ENCODE assay signal across 29 cellular contexts in the genomic region with DNA sequence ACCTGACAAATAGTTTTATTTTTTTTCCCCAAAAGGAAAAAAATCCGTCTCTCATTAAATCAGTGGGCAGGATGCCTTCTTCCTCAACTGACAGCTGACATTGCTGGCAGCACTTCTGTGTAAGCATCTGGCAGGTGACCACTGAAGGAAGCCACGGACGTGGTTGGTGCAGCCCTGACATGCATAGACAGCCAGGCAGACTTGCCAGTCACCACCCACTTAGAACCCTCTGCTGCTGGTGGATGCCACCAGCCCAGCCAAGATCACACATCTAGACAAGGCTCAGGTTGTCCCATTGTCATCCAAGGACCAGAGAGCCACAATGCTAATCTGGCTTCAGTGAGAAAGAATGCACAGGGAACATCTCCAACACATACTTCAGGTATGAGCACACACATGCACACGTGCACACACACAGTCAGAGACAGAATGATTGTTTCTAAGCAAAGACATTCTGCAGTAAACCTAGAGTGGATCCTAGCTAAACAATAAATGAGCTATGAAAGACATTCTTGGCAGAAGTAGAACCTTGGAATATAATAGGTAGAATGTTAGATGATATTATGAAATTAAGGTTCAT.
"Had no signal": no experiment of that assay in that cellular context is flagged by ENCODE, and none has a peak within 500 bp of the region (broad histone marks: within the 10 kb centered on the region; RNA-seq: fewer than 3 reads in every experiment).

No MANE protein-coding gene starts in this region.

- ATAC-seq: activated CD4-positive, CD25-positive, alpha-beta regulatory T cell treated with anti-CD3 and anti-CD28 coated beads, Interleukin-2, amount 50 U/mL, for 24 hours; gastroesophageal sphincter; left colon had no signal

- FAIRE-seq: kidney, TTC549 had no signal

- H3K36me3 Mint-ChIP-seq: activated CD4-positive, alpha-beta memory T cell treated with anti-CD3 and anti-CD28 coated beads for 36 hours; activated naive CD4-positive, alpha-beta T cell treated with anti-CD3 and anti-CD28 coated beads, Interleukin-2, amount 10 ng/mL, durations not matched to agents 7 days and 5 days; activated naive CD8-positive, alpha-beta T cell treated with anti-CD3 and anti-CD28 coated beads, Interleukin-2, amount 10 ng/mL, durations not matched to agents 7 days and 5 days; memory B cell; natural killer cell had no signal

- H3K4me3 ChIP-seq: ascending aorta, gastroesophageal sphincter, sigmoid colon, smooth muscle cell, tibial nerve had no signal

- H3K36me3 ChIP-seq: ascending aorta, brain microvascular endothelial cell, gastroesophageal sphincter, sigmoid colon, tibial nerve, WERI-Rb-1 had no signal

- H3K4me3 Mint-ChIP-seq: activated CD4-positive, alpha-beta memory T cell treated with anti-CD3 and anti-CD28 coated beads for 36 hours; activated CD4-positive, alpha-beta T cell treated with anti-CD3 and anti-CD28 coated beads, Interleukin-2, amount 10 ng/mL, durations not matched to agents 24 days and 14 days; activated naive CD4-positive, alpha-beta T cell treated with anti-CD3 and anti-CD28 coated beads, Interleukin-2, amount 10 ng/mL, durations not matched to agents 7 days and 5 days; activated naive CD8-positive, alpha-beta T cell treated with anti-CD3 and anti-CD28 coated beads, Interleukin-2, amount 10 ng/mL, durations not matched to agents 7 days and 5 days; activated T-helper 1 cell treated with anti-CD3 and anti-CD28 coated beads, Interleukin-12 subunit alpha, Interleukin-12 subunit beta, Interleukin-2, Interleukin-4 antibody, amounts not matched to agents 30 ng/mL and 10 ng/mL and 1 ng/mL, durations not matched to agents 14 hours and 24 hours and 36 hours; central memory CD8-positive, alpha-beta T cell; dendritic cell treated with granulocyte-macrophage colony-stimulating factor and Interleukin-4, amounts not matched to agents 40 ng/mL and 50 ng/mL, for 4 days; memory B cell; natural killer cell had no signal

- DNase-seq: activated CD4-positive, alpha-beta memory T cell treated with anti-CD3 and anti-CD28 coated beads for 36 hours; activated CD4-positive, alpha-beta T cell treated with anti-CD3 and anti-CD28 coated beads, Interleukin-2, amount 10 ng/mL, durations not matched to agents 24 days and 14 days; activated CD8-positive, alpha-beta memory T cell treated with anti-CD3 and anti-CD28 coated beads, Interleukin-2, amount 50 U/mL, for 4 hours; activated gamma-delta T cell; activated naive CD4-positive, alpha-beta T cell treated with anti-CD3 and anti-CD28 coated beads, Interleukin-2, amount 10 ng/mL, durations not matched to agents 7 days and 5 days; activated naive CD8-positive, alpha-beta T cell treated with anti-CD3 and anti-CD28 coated beads, Interleukin-2, amount 10 ng/mL, durations not matched to agents 7 days and 5 days; activated T-cell treated with anti-CD3 and anti-CD28 coated beads, Interleukin-2, amount 50 U/mL, for 1 hour; brain microvascular endothelial cell; head of caudate nucleus; hippocampal formation; kidney; left colon; natural killer cell; sigmoid colon; stimulated activated CD4-positive, alpha-beta T cell treated with anti-CD3 and anti-CD28 coated beads, Interleukin-1b, Interleukin-23, amount 100 ng/mL, for 48 hours; stimulated activated naive CD4-positive, alpha-beta T cell treated with Interleukin-2 at 50 U/mL for 16 hours; T-helper 9 cell; WERI-Rb-1 had no signal

- H3K9me3 Mint-ChIP-seq: activated CD4-positive, alpha-beta memory T cell treated with anti-CD3 and anti-CD28 coated beads for 36 hours; activated CD4-positive, alpha-beta T cell treated with anti-CD3 and anti-CD28 coated beads, Interleukin-2, amount 10 ng/mL, durations not matched to agents 24 days and 14 days; activated naive CD4-positive, alpha-beta T cell treated with anti-CD3 and anti-CD28 coated beads, Interleukin-2, amount 10 ng/mL, durations not matched to agents 7 days and 5 days; activated naive CD8-positive, alpha-beta T cell treated with anti-CD3 and anti-CD28 coated beads, Interleukin-2, amount 10 ng/mL, durations not matched to agents 7 days and 5 days; activated T-helper 1 cell treated with anti-CD3 and anti-CD28 coated beads, Interleukin-12 subunit alpha, Interleukin-12 subunit beta, Interleukin-2, Interleukin-4 antibody, amounts not matched to agents 30 ng/mL and 10 ng/mL and 1 ng/mL, durations not matched to agents 14 hours and 24 hours and 36 hours; central memory CD8-positive, alpha-beta T cell; dendritic cell treated with granulocyte-macrophage colony-stimulating factor and Interleukin-4, amounts not matched to agents 40 ng/mL and 50 ng/mL, for 4 days; memory B cell; natural killer cell had no signal

- H3K27me3 Mint-ChIP-seq: activated CD4-positive, alpha-beta memory T cell treated with anti-CD3 and anti-CD28 coated beads for 36 hours; central memory CD8-positive, alpha-beta T cell had no signal

- H3K9me3 ChIP-seq: ascending aorta, gastroesophageal sphincter, sigmoid colon, tibial nerve had no signal

- H3K4me1 Mint-ChIP-seq: activated naive CD4-positive, alpha-beta T cell treated with anti-CD3 and anti-CD28 coated beads, Interleukin-2, amount 10 ng/mL, durations not matched to agents 7 days and 5 days; central memory CD8-positive, alpha-beta T cell; natural killer cell had no signal

- H3K27me3 ChIP-seq: ascending aorta, brain microvascular endothelial cell, gastroesophageal sphincter, sigmoid colon, tibial nerve had no signal

- H3K27ac ChIP-seq: ascending aorta, brain microvascular endothelial cell, epithelial cell of prostate, gastroesophageal sphincter, sigmoid colon, tibial nerve, WERI-Rb-1 had no signal

- H3K27ac Mint-ChIP-seq: activated CD4-positive, alpha-beta memory T cell treated with anti-CD3 and anti-CD28 coated beads for 36 hours; activated CD4-positive, alpha-beta T cell treated with anti-CD3 and anti-CD28 coated beads, Interleukin-2, amount 10 ng/mL, durations not matched to agents 24 days and 14 days; activated naive CD4-positive, alpha-beta T cell treated with anti-CD3 and anti-CD28 coated beads, Interleukin-2, amount 10 ng/mL, durations not matched to agents 7 days and 5 days; activated naive CD8-positive, alpha-beta T cell treated with anti-CD3 and anti-CD28 coated beads, Interleukin-2, amount 10 ng/mL, durations not matched to agents 7 days and 5 days; activated T-helper 1 cell treated with anti-CD3 and anti-CD28 coated beads, Interleukin-12 subunit alpha, Interleukin-12 subunit beta, Interleukin-2, Interleukin-4 antibody, amounts not matched to agents 30 ng/mL and 10 ng/mL and 1 ng/mL, durations not matched to agents 14 hours and 24 hours and 36 hours; memory B cell; natural killer cell had no signal
